In the genomic region with DNA sequence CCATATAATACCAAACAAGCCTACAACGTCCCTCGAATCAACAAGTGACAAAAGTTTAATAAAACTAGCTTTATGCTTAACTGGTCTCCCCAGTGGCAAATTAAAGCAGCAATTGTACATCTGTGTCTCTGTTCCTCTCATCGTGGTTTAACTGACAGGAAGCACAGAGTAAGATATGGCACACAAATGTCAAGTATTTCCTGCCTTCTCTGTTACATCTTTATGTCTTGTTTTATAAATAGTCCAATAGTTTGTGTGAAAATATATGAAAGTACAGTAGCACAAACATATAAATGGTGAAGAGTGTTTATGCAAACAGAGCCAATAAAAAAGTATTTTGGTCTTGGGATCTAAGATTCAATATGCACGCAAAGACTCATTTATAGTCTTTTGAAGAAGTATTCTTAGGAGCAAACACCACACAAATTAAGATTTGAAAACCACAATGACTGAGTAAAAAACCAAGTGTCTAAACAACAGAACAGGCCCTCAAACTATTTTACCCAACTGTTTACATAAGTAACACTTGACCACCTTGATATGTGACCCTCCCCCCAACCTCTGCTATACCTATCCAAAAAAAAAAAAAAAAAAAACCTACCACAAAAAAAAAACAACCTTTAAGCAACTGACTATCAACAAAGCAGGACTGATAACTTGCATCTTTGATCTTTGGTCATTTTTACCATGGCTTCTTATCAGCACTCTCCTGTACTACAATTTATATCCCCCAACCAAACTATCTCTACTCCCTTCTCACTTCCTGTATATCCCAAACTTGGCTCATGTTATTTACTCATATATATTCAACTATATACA, we compare ENCODE assay signal across 8 cellular contexts. TPM values are rescaled to one million over a fixed set of nuclear protein-coding genes. Genes with fewer than 3 reads are reported as not detected.
DNase-seq lines count a peak whose midpoint lies in the region; ATAC-seq lines count a peak whose summit lies in the region.

No MANE protein-coding gene starts in this region.

- no peak overlapping the region for H3K23ac ChIP-seq in mesendoderm (ENCODE audit: low read length)

- no peak overlapping the region for H2BK15ac ChIP-seq in mesendoderm (replicated peaks; ENCODE audit: low read depth)

- no peak overlapping the region for H4K5ac ChIP-seq in mesendoderm (ENCODE audit: low read length)

- no peak overlapping the region for H2AK5ac ChIP-seq in mesendoderm (ENCODE audit: low read length)

- H3K9me3 Mint-ChIP-seq in activated naive CD8-positive, alpha-beta T cell treated with anti-CD3 and anti-CD28 coated beads for 36 hours: no peaks in the 10 kb centered on the region
- no peaks in the 10 kb centered on the region for H3K9me3 Mint-ChIP-seq in stimulated activated naive CD8-positive, alpha-beta T cell treated with anti-CD3 and anti-CD28 coated beads, Interleukin-15, amount 100 ng/mL, for 72 hours

- ATAC-seq in GM21619 (IDR thresholded peaks at IDR 0.05; ENCODE audit: unreplicated experiment): peak; percentile 70
- ATAC-seq in stimulated activated naive CD8-positive, alpha-beta T cell treated with anti-CD3 and anti-CD28 coated beads, Interleukin-15, amount 100 ng/mL, for 72 hours: peak; percentile 88

- peak; percentile 95 for DNase-seq in GF-D8 (lab: John Stamatoyannopoulos, UW)
- DNase-seq in KG1 (lab: John Stamatoyannopoulos, UW): peak; percentile 66
- no peak for DNase-seq in activated naive CD8-positive, alpha-beta T cell treated with anti-CD3 and anti-CD28 coated beads for 36 hours
- DNase-seq in stimulated activated naive CD8-positive, alpha-beta T cell treated with anti-CD3 and anti-CD28 coated beads, Interleukin-15, amount 100 ng/mL, for 72 hours: peak in 1 of 2 donors; percentile 19
- no peak for DNase-seq in mesendoderm
- DNase-seq in dedifferentiated amniotic fluid mesenchymal stem cell (ENCODE audit: extremely low spot score): no peak
- no peak for DNase-seq in stimulated activated CD4-positive, alpha-beta T cell treated with anti-CD3 and anti-CD28 coated beads, Interleukin-4, amount 100 ng/mL, for 1 hour

- H3K4me2 ChIP-seq in mesendoderm (ENCODE audit: low read length): no peak overlapping the region

- H3K36me3 Mint-ChIP-seq in activated naive CD8-positive, alpha-beta T cell treated with anti-CD3 and anti-CD28 coated beads for 36 hours: peaks cover 26% of the 10 kb centered on the region

- H3K27ac ChIP-seq in mesendoderm (ENCODE audit: low read depth, low read length): no peak overlapping the region

- WGBS in mesendoderm (ENCODE audit: extremely low coverage, insufficient coverage, low lambda C conversion rate): no CpG with 5 or more reads among the region's 4 CpGs

- H3K18ac ChIP-seq in mesendoderm (ENCODE audit: low read length): no peak overlapping the region

- no peak overlapping the region for H2BK120ac ChIP-seq in mesendoderm (ENCODE audit: low read depth, low read length)

- H2BK5ac ChIP-seq in mesendoderm (ENCODE audit: low read length): no peak overlapping the region

- no peak overlapping the region for H3K9ac ChIP-seq in mesendoderm (ENCODE audit: low read length)

- peak overlapping the region; percentile 88 for H3K27ac Mint-ChIP-seq in activated naive CD8-positive, alpha-beta T cell treated with anti-CD3 and anti-CD28 coated beads for 36 hours
- peak overlapping the region; percentile 83 to 96 for H3K27ac Mint-ChIP-seq in stimulated activated naive CD8-positive, alpha-beta T cell treated with anti-CD3 and anti-CD28 coated beads, Interleukin-15, amount 100 ng/mL, for 72 hours

- H3K4me1 Mint-ChIP-seq in activated naive CD8-positive, alpha-beta T cell treated with anti-CD3 and anti-CD28 coated beads for 36 hours: peaks cover 57% of the 10 kb centered on the region
- H3K4me1 Mint-ChIP-seq in stimulated activated naive CD8-positive, alpha-beta T cell treated with anti-CD3 and anti-CD28 coated beads, Interleukin-15, amount 100 ng/mL, for 72 hours: peaks cover 67% of the 10 kb centered on the region

- no peaks in the 10 kb centered on the region for H3K27me3 Mint-ChIP-seq in activated naive CD8-positive, alpha-beta T cell treated with anti-CD3 and anti-CD28 coated beads for 36 hours
- H3K27me3 Mint-ChIP-seq in stimulated activated naive CD8-positive, alpha-beta T cell treated with anti-CD3 and anti-CD28 coated beads, Interleukin-15, amount 100 ng/mL, for 72 hours: no peaks in the 10 kb centered on the region

- H3K56ac ChIP-seq in mesendoderm (ENCODE audit: low read length): no peak overlapping the region

- no peak overlapping the region for H3K4me3 ChIP-seq in mesendoderm (ENCODE audit: low read length)

- no peaks in the 10 kb centered on the region for H3K27me3 ChIP-seq in mesendoderm (ENCODE audit: insufficient read depth, low read length, poor library complexity)

- H3K79me2 ChIP-seq in mesendoderm (ENCODE audit: control insufficient read depth, insufficient read depth, low read length): no peaks in the 10 kb centered on the region

- H3K4me1 ChIP-seq in mesendoderm (ENCODE audit: control insufficient read depth, low read depth, low read length): no peaks in the 10 kb centered on the region

- no peak overlapping the region for H3K4ac ChIP-seq in mesendoderm (ENCODE audit: low read depth, low read length)

- no peak overlapping the region for H4K8ac ChIP-seq in mesendoderm (ENCODE audit: low read depth, low read length)

- no peaks in the 10 kb centered on the region for H3K36me3 ChIP-seq in mesendoderm (ENCODE audit: control insufficient read depth, insufficient read depth, low read length)

- no peaks in the 10 kb centered on the region for H3K79me1 ChIP-seq in mesendoderm (ENCODE audit: low read length)

- H3K4me3 Mint-ChIP-seq in activated naive CD8-positive, alpha-beta T cell treated with anti-CD3 and anti-CD28 coated beads for 36 hours: peak overlapping the region; percentile 71
- H3K4me3 Mint-ChIP-seq in stimulated activated naive CD8-positive, alpha-beta T cell treated with anti-CD3 and anti-CD28 coated beads, Interleukin-15, amount 100 ng/mL, for 72 hours: peak overlapping the region; percentile 71 to 78

RNA-seq across cellular contexts. Expression of gene ELF1, which starts 14.0 kb away (rescaled TPM):
- 10 to 100 TPM; 93.3 to 97.9 TPM for total RNA-seq in activated naive CD8-positive, alpha-beta T cell treated with anti-CD3 and anti-CD28 coated beads for 36 hours
- 13.8 TPM for polyA plus RNA-seq in mesendoderm (2013, experiment 1 of 2)
- 14.7 TPM for polyA plus RNA-seq in mesendoderm (2013, experiment 2 of 2)

RNA-seq across cellular contexts. Expression of gene WBP4, which starts 56.2 kb away (rescaled TPM):
- total RNA-seq in activated naive CD8-positive, alpha-beta T cell treated with anti-CD3 and anti-CD28 coated beads for 36 hours: 10 to 100 TPM; 15.9 to 16.7 TPM
- 22.1 TPM for polyA plus RNA-seq in mesendoderm (2013, experiment 1 of 2)
- 23.0 TPM for polyA plus RNA-seq in mesendoderm (2013, experiment 2 of 2)

Comparison
In these comparisons a context has a peak if more than half of its experiments do, and no peak if none do; other contexts are left out.
1. DNase-seq: peak in GF-D8 (single experiment) and KG1 (single experiment); none in activated naive CD8-positive, alpha-beta T cell treated with anti-CD3 and anti-CD28 coated beads for 36 hours (single experiment), mesendoderm (single experiment), dedifferentiated amniotic fluid mesenchymal stem cell (single experiment) and stimulated activated CD4-positive, alpha-beta T cell treated with anti-CD3 and anti-CD28 coated beads, Interleukin-4, amount 100 ng/mL, for 1 hour (single experiment).